8 cellular contexts compared by ENCODE assay signal in the genomic region with DNA sequence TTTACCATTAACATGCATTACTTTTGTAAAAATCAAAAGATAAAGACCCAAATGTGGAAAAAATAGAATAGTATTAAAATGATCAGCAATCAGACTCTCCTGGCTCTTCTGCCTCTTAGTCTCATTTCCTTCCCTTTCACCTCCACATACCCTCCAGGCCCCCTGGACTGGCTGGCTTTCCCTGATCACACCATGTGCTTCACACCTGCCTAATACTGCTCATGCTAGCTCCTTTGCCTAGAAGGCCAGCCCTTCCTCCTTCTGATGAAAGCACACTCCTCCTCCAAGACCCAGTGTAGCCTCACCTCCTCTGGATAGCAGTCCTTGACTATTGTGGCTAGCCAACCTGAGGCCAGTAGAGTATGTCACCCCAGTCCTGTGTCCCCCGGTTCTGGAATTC.
"Had no signal": no experiment of that assay in that cellular context is flagged by ENCODE, and none has a peak within 500 bp of the region (broad histone marks: within the 10 kb centered on the region; RNA-seq: fewer than 3 reads in every experiment).

No MANE protein-coding gene starts in this region.

- H3K4me3 ChIP-seq: GM23248, HAP-1 had no signal

- H3K4me2 ChIP-seq: KMS-11 had no signal

- ATAC-seq: HCT116, HepG2 had no signal

- H3K36me3 ChIP-seq: HAP-1 had no signal

- H2AFZ ChIP-seq: GM23248 had no signal

- FAIRE-seq: HepG2 had no signal

- H3K4me1 ChIP-seq: HAP-1 had no signal

- H3K9me3 ChIP-seq: HAP-1 had no signal

- H3K27ac ChIP-seq: GM23248, HL-60, KMS-11 had no signal

- DNase-seq: GM23248, H7, KBM-7 had no signal

- H3K9ac ChIP-seq: GM23248, KMS-11 had no signal
